In the genomic region with DNA sequence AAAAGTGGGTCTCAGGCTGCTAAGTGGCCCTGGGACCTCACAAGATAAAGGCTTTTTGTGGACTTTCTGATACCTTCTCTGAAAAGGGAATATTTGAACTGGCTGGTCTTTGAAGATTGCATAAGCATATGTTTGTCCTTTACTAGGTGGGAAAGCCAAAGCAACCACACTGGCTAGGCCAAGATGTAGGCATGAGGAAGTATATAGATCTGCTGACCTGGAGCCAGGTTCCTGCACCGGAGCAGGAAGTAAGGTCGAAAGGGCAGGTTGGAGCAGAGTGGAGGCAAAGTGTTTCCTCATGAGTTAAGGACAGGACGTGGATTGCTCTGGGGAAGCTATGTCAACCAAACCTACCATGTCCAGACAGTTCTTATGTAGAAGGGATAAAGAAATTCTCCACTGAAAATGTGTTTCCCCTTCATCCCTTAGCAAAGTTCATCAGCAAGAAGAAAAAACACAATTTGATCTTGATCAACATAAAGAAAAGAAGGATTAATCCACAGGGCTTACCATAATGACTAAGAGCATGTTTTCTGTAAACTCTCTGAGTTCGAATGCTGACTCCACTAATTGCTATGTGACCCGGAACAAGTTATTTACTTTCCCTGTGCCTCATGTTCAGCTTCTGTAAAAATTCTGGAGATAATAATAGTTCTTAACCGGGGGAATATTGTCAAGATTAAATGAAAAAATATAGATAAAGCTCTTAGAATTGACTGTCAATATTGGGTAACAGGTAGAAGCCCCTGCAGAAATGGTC, we compare ENCODE assay signal across 18 cellular contexts.
DNase-seq lines count a peak whose midpoint lies in the region; ATAC-seq, FAIRE-seq and TF ChIP-seq lines count a peak whose summit lies in the region.
"Had no signal": no experiment of that assay in that cellular context is flagged by ENCODE, and none has a peak within 500 bp of the region (broad histone marks: within the 10 kb centered on the region; RNA-seq: fewer than 3 reads in every experiment).

No MANE protein-coding gene starts in this region.

- H3K27ac ChIP-seq in small intestine (ENCODE audit: low read depth in 1 of 2, low read length in 1 of 2) (no peak overlapping the region), caudate nucleus (ENCODE audit: low read depth, low read length) (no peak overlapping the region)

- BruUV-seq in Calu3 (replicated peaks; lab: Mats Ljungman, UMichigan), result no TSS peak

- DNase-seq in Calu3 (peak; percentile 36), NB4 (ENCODE audit: low read depth) (peak; percentile 7), left lobe of liver (ENCODE audit: low spot score) (peak; percentile 59), small intestine (peak; percentile 28), caudate nucleus (lab: John Stamatoyannopoulos, UW) (no peak), GF-D8 (lab: John Stamatoyannopoulos, UW) (no peak)
- DNase-seq: C1 segment of cervical spinal cord, DMS153, H9, IMR-90, Kasumi-1, MV-4-11, NCI-H1436, NCI-H2029, NCI-H2171, NCI-H446, NCI-H774 had no signal

- no peak for TF ChIP-seq POLR2A in NB4 (IDR thresholded peaks at IDR 0.05; ENCODE audit: extremely low read depth, insufficient read length)

- H3K4me1 ChIP-seq in small intestine (ENCODE audit: control insufficient read depth in 2 of 2, insufficient read depth in 1 of 2, low read depth in 1 of 2, low read length in 1 of 2), result no peaks in the 10 kb centered on the region

- peak; percentile 86 for ATAC-seq in left lobe of liver
- no peak for ATAC-seq in GM21576 (IDR thresholded peaks at IDR 0.05; ENCODE audit: unreplicated experiment)

- no peak for FAIRE-seq in small intestine (lab: Jason Lieb, UNC)

- H3K9me3 ChIP-seq in small intestine (ENCODE audit: control insufficient read depth, low read depth), result no peaks in the 10 kb centered on the region

- CTCF ChIA-PET in Calu3 (lab: Charles Lee), result no interaction called here

- no peaks in the 10 kb centered on the region for H3K36me3 Mint-ChIP-seq in Calu3 (ENCODE audit: insufficient read depth, unreplicated experiment)

- TF ChIP-seq CTCF in Calu3 (IDR thresholded peaks at IDR 0.05; ENCODE audit: unreplicated experiment), result no peak
- no peak for TF ChIP-seq CTCF in NB4 (IDR thresholded peaks at IDR 0.05; ENCODE audit: low read depth, low read length)

- H3K27me3 Mint-ChIP-seq in Calu3 (ENCODE audit: unreplicated experiment), result no peaks in the 10 kb centered on the region

- H3K4me3 ChIP-seq in NB4 (ENCODE audit: low read depth, low read length), result no peak overlapping the region
- no peak overlapping the region for H3K4me3 ChIP-seq in small intestine (ENCODE audit: low read depth in 1 of 2, low read length in 2 of 2)

- no peak overlapping the region for H3K4me3 Mint-ChIP-seq in Calu3 (ENCODE audit: low read depth, unreplicated experiment)
- H3K4me3 Mint-ChIP-seq: H9 had no signal

- H3K27me3 ChIP-seq in small intestine (ENCODE audit: control insufficient read depth in 2 of 2, insufficient read depth in 2 of 2, low read length in 2 of 2), result no peaks in the 10 kb centered on the region

- 62 to 71% (median 62%) methylated on average over 6 of the region's 6 CpGs for WGBS in small intestine, 3 donors

- H3K9me3 Mint-ChIP-seq in Calu3 (ENCODE audit: low read depth, unreplicated experiment), result peaks cover 2% of the 10 kb centered on the region

- H3K36me3 ChIP-seq in small intestine (ENCODE audit: control insufficient read depth in 2 of 2, insufficient read depth in 2 of 2, low read length in 2 of 2), result no peaks in the 10 kb centered on the region

- H3K4me1 Mint-ChIP-seq in Calu3 (ENCODE audit: low read depth, unreplicated experiment), result peaks cover 44% of the 10 kb centered on the region
- H3K4me1 Mint-ChIP-seq: H9 had no signal

- intact Hi-C loops in Calu3 (cut with micrococcal nuclease; ENCODE audit: unreplicated experiment), result loop anchor here (5.0 kb wide), 1 partner anchor 50 kb away; no protein-coding TSS in a partner anchor

- H3K27ac Mint-ChIP-seq in Calu3 (ENCODE audit: unreplicated experiment), result no peak overlapping the region
- H3K27ac Mint-ChIP-seq: H9 had no signal

Comparison
In these comparisons a context has a peak if more than half of its experiments do, and no peak if none do; other contexts are left out.
1. DNase-seq: peak in Calu3 (single experiment), NB4 (single experiment), left lobe of liver (single experiment) and small intestine (single experiment); none in caudate nucleus (0 of 61) and GF-D8 (single experiment).